In the genomic region with DNA sequence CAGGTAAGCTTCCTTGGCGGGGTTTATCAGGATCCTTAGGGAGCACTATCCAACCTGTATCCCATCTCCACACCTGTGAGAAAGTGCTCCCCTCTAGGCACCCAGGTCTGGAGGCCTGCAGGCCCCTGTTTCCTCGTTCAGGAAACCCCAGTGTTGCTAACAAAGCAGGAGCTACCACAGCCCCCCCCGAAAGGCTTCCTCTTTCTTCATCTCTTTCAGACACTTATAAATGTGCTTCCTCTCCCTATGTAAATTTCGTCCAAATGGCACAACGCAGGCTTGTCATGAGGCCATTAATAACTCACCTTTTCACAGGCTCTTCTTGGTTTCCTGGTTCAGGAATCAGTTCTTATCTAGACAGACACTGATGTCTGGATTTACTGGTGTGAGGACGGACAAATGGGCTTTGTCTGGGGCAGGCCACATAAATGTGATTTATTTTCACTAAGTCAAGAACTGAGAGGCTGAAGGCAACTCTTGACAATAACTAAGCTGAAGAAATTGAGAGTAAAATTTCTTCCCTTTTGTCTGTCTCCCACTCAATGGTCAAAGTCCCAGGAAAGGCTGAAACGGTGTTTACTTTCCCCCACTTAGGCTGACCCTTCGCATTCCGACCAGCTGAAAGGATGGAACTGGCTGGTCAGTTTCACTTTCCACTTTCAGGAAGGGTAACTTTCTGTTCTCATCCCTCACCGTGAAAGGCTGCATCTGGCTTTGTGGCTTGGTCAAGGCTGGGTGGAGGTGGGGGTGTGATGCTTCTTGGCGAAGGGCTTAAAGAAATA, we compare ENCODE assay signal across 7 cellular contexts. TPM values are rescaled to one million over a fixed set of nuclear protein-coding genes. Genes with fewer than 3 reads are reported as not detected.
DNase-seq lines count a peak whose midpoint lies in the region; ATAC-seq, FAIRE-seq and TF ChIP-seq lines count a peak whose summit lies in the region.

No MANE protein-coding gene starts in this region.

- H3K27me3 Mint-ChIP-seq in activated naive CD8-positive, alpha-beta T cell treated with anti-CD3 and anti-CD28 coated beads, Interleukin-2, amount 10 ng/mL, durations not matched to agents 7 days and 5 days, result no peaks in the 10 kb centered on the region

- no TSS peak for BruUV-seq in HepG2 (replicated peaks; lab: Mats Ljungman, UMichigan)

- no peaks in the 10 kb centered on the region for H4K20me1 ChIP-seq in HepG2 (ENCODE audit: insufficient read depth, low read length)

- peak overlapping the region; percentile 54 for H3K9ac ChIP-seq in HepG2 (ENCODE audit: insufficient read depth, low read depth, low read length)

- peak overlapping the region; percentile 79 for H3K4me2 ChIP-seq in HepG2 (ENCODE audit: low read depth, low read length)

- H3K27me3 ChIP-seq in HepG2 (ENCODE audit: control insufficient read depth in 1 of 2, insufficient read depth in 2 of 2, low read length in 2 of 2) (no peaks in the 10 kb centered on the region), transverse colon (no peaks in the 10 kb centered on the region)

- ATAC-seq in HG03460 (IDR thresholded peaks at IDR 0.05; ENCODE audit: unreplicated experiment), result peak; percentile 57
- ATAC-seq in activated naive CD8-positive, alpha-beta T cell treated with anti-CD3 and anti-CD28 coated beads, Interleukin-2, amount 10 ng/mL, durations not matched to agents 7 days and 5 days (ENCODE audit: low read depth), result no peak
- peak; percentile 71 for ATAC-seq in HepG2
- no peak for ATAC-seq in HG03025 (IDR thresholded peaks at IDR 0.05; ENCODE audit: low FRiP score, unreplicated experiment)

- H2AFZ ChIP-seq in HepG2 (ENCODE audit: low read length), result no peak overlapping the region

- peak; percentile 38 to 73; a peak in 2 of 4 replicates for TF ChIP-seq EP300 in HepG2 (IDR thresholded peaks at IDR 0.05; ENCODE audit: low read depth in 2 of 2, low read length in 2 of 2)
- peak; percentile 49 for TF ChIP-seq EP300 in HepG2 (CRISPR knock-in tag; IDR thresholded peaks at IDR 0.05; ENCODE audit: borderline replicate concordance)
- no peak for TF ChIP-seq EP300 in transverse colon (IDR thresholded peaks at IDR 0.05; ENCODE audit: low read depth)

- peak overlapping the region; percentile 31 for H3K4me3 Mint-ChIP-seq in activated naive CD8-positive, alpha-beta T cell treated with anti-CD3 and anti-CD28 coated beads, Interleukin-2, amount 10 ng/mL, durations not matched to agents 7 days and 5 days

- no peaks in the 10 kb centered on the region for H3K36me3 ChIP-seq in HepG2 (replicated peaks in 1 of 2; ENCODE audit: control insufficient read depth in 1 of 2, insufficient read depth in 2 of 2, low read length in 2 of 2)
- no peaks in the 10 kb centered on the region for H3K36me3 ChIP-seq in transverse colon

- POLR2A ChIA-PET in activated naive CD8-positive, alpha-beta T cell treated with anti-CD3 and anti-CD28 coated beads, Interleukin-2, amount 10 ng/mL, durations not matched to agents 7 days and 5 days (lab: Charles Lee), result no interaction called here
- POLR2A ChIA-PET in HepG2 (lab: Yijun Ruan, JAX), result interaction anchor here (0.5 to 1.9 kb wide), 10 partner anchors 9 to 191 kb away, joined by 3 to 9 read pairs (median 4); a partner anchor contains a TSS

- TF ChIP-seq RAD21 in HepG2 (CRISPR knock-in tag; IDR thresholded peaks at IDR 0.05), result no peak

- WGBS in HepG2 (ENCODE audit: low lambda C conversion rate), result 8% methylated on average over 11 of the region's 11 CpGs
- WGBS in transverse colon (ENCODE audit: low coverage in 1 of 2), 2 donors, result 31 to 49% methylated on average over 9 to 11 of the region's 11 CpGs

- no peaks in the 10 kb centered on the region for H3K9me3 ChIP-seq in HepG2 (ENCODE audit: low read length)
- H3K9me3 ChIP-seq in transverse colon, result no peaks in the 10 kb centered on the region

- no peaks in the 10 kb centered on the region for H3K79me2 ChIP-seq in HepG2 (ENCODE audit: insufficient read depth, low read length)

- TF ChIP-seq POLR2A in HepG2 (IDR thresholded peaks at IDR 0.05; ENCODE audit: insufficient read depth in 1 of 2, low read depth in 2 of 2, low read length in 2 of 2) (0 out of 4 replicates have a peak, but pooled peaks of 1 of the 2 experiments have one; percentile 15), transverse colon (IDR thresholded peaks at IDR 0.05) (no peak)

- H3K27ac Mint-ChIP-seq in activated naive CD8-positive, alpha-beta T cell treated with anti-CD3 and anti-CD28 coated beads, Interleukin-2, amount 10 ng/mL, durations not matched to agents 7 days and 5 days, result peak overlapping the region; percentile 79

- H3K9me3 Mint-ChIP-seq in activated naive CD8-positive, alpha-beta T cell treated with anti-CD3 and anti-CD28 coated beads, Interleukin-2, amount 10 ng/mL, durations not matched to agents 7 days and 5 days, result no peaks in the 10 kb centered on the region

- CTCF ChIA-PET in HepG2 (lab: Yijun Ruan, JAX; ENCODE audit: low intra/inter-chr PET ratio, low total read pairs), result no interaction called here

- H3K4me1 ChIP-seq in HepG2 (ENCODE audit: insufficient read depth, low read length) (peaks cover 81% of the 10 kb centered on the region), transverse colon (peaks cover 0 to 30% (median 7%) of the 10 kb centered on the region in 4 donors)

- DNase-seq in GM19239 (ENCODE audit: insufficient read length, low spot score) (peak; percentile 44), HepG2 (ENCODE audit: low spot score) (peak; percentile 80), transverse colon (peak; percentile 52), superior temporal gyrus (ENCODE audit: extremely low spot score) (no peak)
- no peak for DNase-seq in activated naive CD8-positive, alpha-beta T cell treated with anti-CD3 and anti-CD28 coated beads, Interleukin-2, amount 10 ng/mL, durations not matched to agents 7 days and 5 days

- no peaks in the 10 kb centered on the region for H3K36me3 Mint-ChIP-seq in activated naive CD8-positive, alpha-beta T cell treated with anti-CD3 and anti-CD28 coated beads, Interleukin-2, amount 10 ng/mL, durations not matched to agents 7 days and 5 days

- intact Hi-C loops in HepG2 (cut with micrococcal nuclease; ENCODE audit: unreplicated experiment), result loop anchor here (5.0 kb wide), 1 partner anchor 44 kb away; no protein-coding TSS in a partner anchor
- intact Hi-C loops in transverse colon (cut with DNase I; ENCODE audit: low total_unique reads), result no loop called here

- peak overlapping the region; percentile 45 to 52 (median 51) for H3K4me3 ChIP-seq in HepG2 (replicated peaks in 1 of 3; ENCODE audit: insufficient read depth in 1 of 3, low read depth in 2 of 3, low read length in 3 of 3)
- H3K4me3 ChIP-seq in transverse colon, result no peak overlapping the region

- peaks cover 29% of the 10 kb centered on the region for H3K4me1 Mint-ChIP-seq in activated naive CD8-positive, alpha-beta T cell treated with anti-CD3 and anti-CD28 coated beads, Interleukin-2, amount 10 ng/mL, durations not matched to agents 7 days and 5 days

- in situ Hi-C loops in HepG2 (cut with HindIII; ENCODE audit: extremely low pct_ligation_motif_present, low pct_unique_long_range_greater_than_20kb), result no loop called here
- in situ Hi-C loops in transverse colon (cut with MboI; ENCODE audit: low pct_ligation_motif_present in 1 of 4, low pct_unique_long_range_greater_than_20kb in 1 of 4, low sequenced_read_pairs in 3 of 4), result no loop called here

- TF ChIP-seq CTCF in HepG2 (CRISPR knock-in tag; IDR thresholded peaks at IDR 0.05) (no peak), transverse colon (IDR thresholded peaks at IDR 0.05) (no peak)

- H3K27ac ChIP-seq in HepG2 (ENCODE audit: extremely low read length, insufficient read depth, low read length) (peak overlapping the region; percentile 89), transverse colon (peak overlapping the region; percentile 58 to 73 (median 62))

- FAIRE-seq in GM19239 (lab: Jason Lieb, UNC) (peak; percentile 99), HepG2 (lab: Jason Lieb, UNC) (peak; percentile 83)

TF ChIP-seq in HepG2, 621 proteins besides CTCF, POLR2A, EP300 and RAD21 (continues in another document):
- peak; percentile 42; the same call in 1 of the 2 replicates for TF ChIP-seq POLR2G (IDR thresholded peaks at IDR 0.05; ENCODE audit: low read depth, low read length)
- TF ChIP-seq MYNN (CRISPR knock-in tag; IDR thresholded peaks at IDR 0.05; ENCODE audit: low read depth), result no peak
- peak; percentile 97 for TF ChIP-seq IRF2 (CRISPR knock-in tag; IDR thresholded peaks at IDR 0.05)

RNA-seq across cellular contexts. Expression of a gene that starts 46.8 kb away (rescaled TPM):
- total RNA-seq in activated naive CD8-positive, alpha-beta T cell treated with anti-CD3 and anti-CD28 coated beads, Interleukin-2, amount 10 ng/mL, durations not matched to agents 7 days and 5 days, result 1 to 10 TPM; 5.3 to 7.4 TPM
- total RNA-seq in HepG2 (2016; rRNA removed; fragmentation: Illumina TruSeq; extraction: Trizol), result 13.8 and 18.5 TPM in 2 replicates
- 2.4 and 2.7 TPM in 2 replicates for total RNA-seq in HepG2 (2016; cell fraction: cytosol; rRNA removed; fragmentation: Illumina TruSeq; extraction: Trizol; ENCODE audit: low read depth)
- total RNA-seq in HepG2 (2016; cell fraction: insoluble cytoplasmic fraction; rRNA removed; fragmentation: Illumina TruSeq; extraction: Trizol), result 12.7 and 17.4 TPM in 2 replicates
- total RNA-seq in HepG2 (2016; cell fraction: membrane; rRNA removed; fragmentation: Illumina TruSeq; extraction: Trizol), result 9.7 and 10.0 TPM in 2 replicates
- total RNA-seq in HepG2 (2016; cell fraction: nucleus; rRNA removed; fragmentation: Illumina TruSeq; extraction: Trizol), result 9.3 and 9.7 TPM in 2 replicates
- polyA plus RNA-seq in HepG2 (2011; rRNA removed), result 3.6 and 4.6 TPM in 2 replicates
- 3.8 and 6.8 TPM in 2 replicates for polyA plus RNA-seq in HepG2 (2011; cell fraction: cytosol; rRNA removed)
- polyA plus RNA-seq in HepG2 (2011; cell fraction: nucleus; rRNA removed), result 1.4 and 3.6 TPM in 2 replicates
- 5.0 and 6.6 TPM in 2 replicates for polyA plus RNA-seq in HepG2 (2012)
- polyA plus RNA-seq in HepG2 (2016; cell fraction: cytosol; fragmentation: Illumina TruSeq; extraction: Trizol; ENCODE audit: low read depth), result 1.0 and 1.1 TPM in 2 replicates
- 14.5 and 14.6 TPM in 2 replicates for polyA plus RNA-seq in HepG2 (2016; cell fraction: insoluble cytoplasmic fraction; fragmentation: Illumina TruSeq; extraction: Trizol; ENCODE audit: low read depth)
- 4.6 TPM in 2 replicates for polyA plus RNA-seq in HepG2 (2016; cell fraction: membrane; fragmentation: Illumina TruSeq; extraction: Trizol; ENCODE audit: low read depth)
- 7.6 and 7.8 TPM in 2 replicates for polyA plus RNA-seq in HepG2 (2016; cell fraction: nucleus; fragmentation: Illumina TruSeq; extraction: Trizol; ENCODE audit: insufficient read depth, low read depth)
- polyA minus RNA-seq in HepG2 (2011; rRNA and poly(A)+ RNA removed; ENCODE audit: low replicate concordance), result 0.63 and 5.2 TPM in 2 replicates
- 2.9 and 6.4 TPM in 2 replicates for polyA minus RNA-seq in HepG2 (2011; cell fraction: cytosol; rRNA and poly(A)+ RNA removed)
- 3.2 and 7.1 TPM in 2 replicates for polyA minus RNA-seq in HepG2 (2011; cell fraction: nucleus; rRNA and poly(A)+ RNA removed)
- 10 to 100 TPM in 3 of 4 donors, 1 to 10 TPM in 1; 6.4 to 42.6 (median 16.3) TPM for total RNA-seq in transverse colon

Comparison
In these comparisons a context has a peak if more than half of its experiments do, and no peak if none do; other contexts are left out.
1. DNase-seq: peak in GM19239 (single experiment), HepG2 (single experiment) and transverse colon (single experiment); none in activated naive CD8-positive, alpha-beta T cell treated with anti-CD3 and anti-CD28 coated beads, Interleukin-2, amount 10 ng/mL, durations not matched to agents 7 days and 5 days (single experiment) and superior temporal gyrus (single experiment).
2. ATAC-seq: peak in HG03460 (single experiment) and HepG2 (single experiment); none in activated naive CD8-positive, alpha-beta T cell treated with anti-CD3 and anti-CD28 coated beads, Interleukin-2, amount 10 ng/mL, durations not matched to agents 7 days and 5 days (single experiment) and HG03025 (single experiment).
3. H3K4me3 ChIP-seq: peak in HepG2 (3 of 3); none in transverse colon (0 of 4).